13 cellular contexts compared by ENCODE assay signal in the genomic region with DNA sequence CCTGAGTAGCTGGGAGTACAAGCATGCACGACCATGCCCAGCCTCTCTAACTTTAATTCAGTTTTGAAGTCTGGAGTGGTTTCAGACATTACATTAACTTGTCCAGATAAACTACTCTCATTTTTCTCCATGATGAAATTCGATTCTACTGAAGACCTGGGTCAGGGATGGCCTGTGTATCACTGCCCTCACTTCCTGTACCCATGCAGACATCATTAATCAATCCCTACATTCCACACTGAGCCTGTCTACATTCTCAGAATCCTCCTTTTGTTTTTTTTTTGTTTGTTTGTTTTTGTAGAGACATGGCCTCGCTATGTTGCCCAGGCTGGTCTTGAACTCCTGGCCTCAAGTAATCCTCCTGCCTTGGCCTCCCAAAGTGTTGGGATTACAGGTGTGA.
"Had no signal": no experiment of that assay in that cellular context is flagged by ENCODE, and none has a peak within 500 bp of the region (broad histone marks: within the 10 kb centered on the region; RNA-seq: fewer than 3 reads in every experiment).

No MANE protein-coding gene starts in this region.

- H3K27me3 Mint-ChIP-seq: activated T-helper 17 cell treated with anti-CD3 and anti-CD28 coated beads, Interleukin-2, amount 50 U/mL, for 72 hours had no signal

- H3K9me3 ChIP-seq: thyroid gland had no signal

- H3K9me3 Mint-ChIP-seq: activated T-helper 17 cell treated with anti-CD3 and anti-CD28 coated beads, Interleukin-2, amount 50 U/mL, for 72 hours; nephron; T-helper 2 cell treated with Interferon-gamma antibody and Interleukin-4, amounts not matched to agents 5 μg/mL and 100 μg/mL, for 36 hours had no signal

- H3K4me3 Mint-ChIP-seq: activated T-helper 17 cell treated with anti-CD3 and anti-CD28 coated beads, Interleukin-2, amount 50 U/mL, for 72 hours; nephron; T-helper 2 cell treated with Interferon-gamma antibody and Interleukin-4, amounts not matched to agents 5 μg/mL and 100 μg/mL, for 36 hours had no signal

- ATAC-seq: activated T-helper 17 cell treated with anti-CD3 and anti-CD28 coated beads, Interleukin-2, amount 50 U/mL, for 72 hours; left colon had no signal

- H3K4me1 Mint-ChIP-seq: nephron had no signal

- H3K36me3 ChIP-seq: thyroid gland had no signal

- FAIRE-seq: astrocyte, urothelium cell line had no signal

- DNase-seq: esophagus squamous epithelium; foreskin fibroblast; glutamatergic neuron; left colon; mammary epithelial cell; stimulated activated CD4-positive, alpha-beta T cell treated with anti-CD3 and anti-CD28 coated beads, Interleukin-2, amount 100 ng/mL, for 48 hours; stimulated activated CD8-positive, alpha-beta memory T cell treated with anti-CD3 and anti-CD28 coated beads, Interleukin-4, amount 100 ng/mL, for 48 hours; thyroid gland had no signal

- H3K27ac Mint-ChIP-seq: activated T-helper 17 cell treated with anti-CD3 and anti-CD28 coated beads, Interleukin-2, amount 50 U/mL, for 72 hours; nephron; T-helper 2 cell treated with Interferon-gamma antibody and Interleukin-4, amounts not matched to agents 5 μg/mL and 100 μg/mL, for 36 hours had no signal

- H3K4me3 ChIP-seq: esophagus squamous epithelium, thyroid gland had no signal

- H3K27me3 ChIP-seq: esophagus squamous epithelium, thyroid gland had no signal
